In the genomic region with DNA sequence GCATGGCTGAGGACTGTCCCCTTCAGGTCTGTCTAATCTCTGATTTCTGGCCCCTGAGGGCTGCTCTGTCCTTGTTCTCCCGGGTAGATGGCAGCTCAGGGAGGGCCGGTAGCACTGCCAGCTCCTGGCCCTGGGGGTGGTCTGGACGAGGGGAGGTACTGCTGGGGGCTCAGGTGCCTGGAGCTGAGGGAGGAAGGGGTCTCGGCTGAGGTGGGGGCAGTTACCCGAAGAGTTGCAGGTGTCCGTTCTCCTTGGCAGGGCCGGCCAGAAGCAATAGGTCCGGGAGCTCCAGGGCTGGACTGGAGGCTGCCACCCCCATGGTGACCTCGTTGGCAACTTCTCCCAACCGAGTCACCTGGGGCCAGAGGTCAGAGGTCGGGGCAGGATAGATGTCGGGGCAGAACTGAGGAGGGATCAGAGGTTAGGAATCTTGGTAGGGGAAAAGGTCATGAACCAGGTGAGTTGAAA, we compare ENCODE assay signal across 19 cellular contexts. TPM values are rescaled to one million over a fixed set of nuclear protein-coding genes. Genes with fewer than 3 reads are reported as not detected.
DNase-seq lines count a peak whose midpoint lies in the region; ATAC-seq and TF ChIP-seq lines count a peak whose summit lies in the region.
"Had no signal": no experiment of that assay in that cellular context is flagged by ENCODE, and none has a peak within 500 bp of the region (broad histone marks: within the 10 kb centered on the region; RNA-seq: fewer than 3 reads in every experiment).

No MANE protein-coding gene starts in this region.

- intact Hi-C loops in activated CD4-positive, alpha-beta memory T cell treated with anti-CD3 and anti-CD28 coated beads for 36 hours (cut with micrococcal nuclease), result no loop called here
- intact Hi-C loops in posterior vena cava (cut with DNase I), result no loop called here

- POLR2A ChIA-PET in activated CD4-positive, alpha-beta memory T cell treated with anti-CD3 and anti-CD28 coated beads for 36 hours (lab: Charles Lee), result no interaction called here

- DNase-seq in activated T-cell treated with anti-CD3 and anti-CD28 coated beads, Interleukin-2, amount 50 U/mL, for 72 hours, result no peak
- no peak for DNase-seq in activated T-cell treated with anti-CD3 and anti-CD28 coated beads, Interleukin-2, amount 50 U/mL, for 48 hours
- no peak for DNase-seq in activated CD4-positive, alpha-beta memory T cell treated with anti-CD3 and anti-CD28 coated beads for 36 hours
- peak; percentile 5 for DNase-seq in glutamatergic neuron
- DNase-seq in posterior vena cava (ENCODE audit: low spot score), result peak; percentile 76
- DNase-seq in NCI-H187 treated with DMSO at 0.1 percent for 48 hours (lab: John Stamatoyannopoulos, UW), result no peak
- no peak for DNase-seq in NCI-H2029 treated with DMSO at 0.1 percent for 48 hours (lab: John Stamatoyannopoulos, UW)
- DNase-seq: activated T-cell treated with anti-CD3 and anti-CD28 coated beads, Interleukin-2, amount 50 U/mL, for 24 hours; effector CD4-positive, alpha-beta T cell; hypothalamus; left cardiac atrium; NCI-H2029; NCI-H526 treated with DMSO at 0.1 percent for 48 hours; PC-3; SK-N-SH; stimulated activated CD4-positive, alpha-beta T cell treated with anti-CD3 and anti-CD28 coated beads, Interleukin-1b, Interleukin-23, amount 100 ng/mL, for 48 hours; transverse colon had no signal

- CTCF ChIA-PET in activated CD4-positive, alpha-beta memory T cell treated with anti-CD3 and anti-CD28 coated beads for 36 hours (lab: Charles Lee), result interaction anchor here (1.3 to 2.2 kb wide), 3 partner anchors 81 to 123 kb away, joined by 3 to 6 read pairs (median 3); no protein-coding TSS in a partner anchor

- H3K4me1 Mint-ChIP-seq in activated T-cell treated with anti-CD3 and anti-CD28 coated beads, Interleukin-2, amount 50 U/mL, for 72 hours (ENCODE audit: low read depth), result peaks cover 26% of the 10 kb centered on the region
- peaks cover 22% of the 10 kb centered on the region for H3K4me1 Mint-ChIP-seq in activated CD4-positive, alpha-beta memory T cell treated with anti-CD3 and anti-CD28 coated beads for 36 hours (ENCODE audit: low read depth)
- peaks cover 3% of the 10 kb centered on the region for H3K4me1 Mint-ChIP-seq in glutamatergic neuron (ENCODE audit: low read depth, unreplicated experiment)

- H3K27me3 Mint-ChIP-seq in activated T-cell treated with anti-CD3 and anti-CD28 coated beads, Interleukin-2, amount 50 U/mL, for 72 hours (ENCODE audit: low read depth), result no peaks in the 10 kb centered on the region
- H3K27me3 Mint-ChIP-seq in activated CD4-positive, alpha-beta memory T cell treated with anti-CD3 and anti-CD28 coated beads for 36 hours, result no peaks in the 10 kb centered on the region
- peaks cover 14% of the 10 kb centered on the region for H3K27me3 Mint-ChIP-seq in glutamatergic neuron (ENCODE audit: unreplicated experiment)
- H3K27me3 Mint-ChIP-seq: activated T-cell treated with anti-CD3 and anti-CD28 coated beads, Interleukin-2, amount 50 U/mL, for 24 hours had no signal

- H3K4me3 Mint-ChIP-seq in activated T-cell treated with anti-CD3 and anti-CD28 coated beads, Interleukin-2, amount 50 U/mL, for 72 hours, result peak overlapping the region; percentile 31 to 55
- peak overlapping the region; percentile 23 for H3K4me3 Mint-ChIP-seq in activated CD4-positive, alpha-beta memory T cell treated with anti-CD3 and anti-CD28 coated beads for 36 hours
- peak overlapping the region; percentile 74 for H3K4me3 Mint-ChIP-seq in glutamatergic neuron (ENCODE audit: unreplicated experiment)

- no peak for TF ChIP-seq CTCF in glutamatergic neuron (IDR thresholded peaks at IDR 0.05; ENCODE audit: partially characterized antibody, unreplicated experiment)

- no peaks in the 10 kb centered on the region for H3K9me3 Mint-ChIP-seq in activated T-cell treated with anti-CD3 and anti-CD28 coated beads, Interleukin-2, amount 50 U/mL, for 72 hours
- no peaks in the 10 kb centered on the region for H3K9me3 Mint-ChIP-seq in activated CD4-positive, alpha-beta memory T cell treated with anti-CD3 and anti-CD28 coated beads for 36 hours
- peaks cover 15% of the 10 kb centered on the region for H3K9me3 Mint-ChIP-seq in glutamatergic neuron (ENCODE audit: unreplicated experiment)
- H3K9me3 Mint-ChIP-seq: activated T-cell treated with anti-CD3 and anti-CD28 coated beads, Interleukin-2, amount 50 U/mL, for 24 hours had no signal

- ATAC-seq in activated T-cell treated with anti-CD3 and anti-CD28 coated beads, Interleukin-2, amount 50 U/mL, for 72 hours (replicated peaks in 1 of 2), result no peak
- no peak for ATAC-seq in HG02610 (IDR thresholded peaks at IDR 0.05; ENCODE audit: unreplicated experiment)
- ATAC-seq: PC-3 had no signal

- H3K36me3 Mint-ChIP-seq in activated T-cell treated with anti-CD3 and anti-CD28 coated beads, Interleukin-2, amount 50 U/mL, for 72 hours (ENCODE audit: insufficient read depth in 2 of 2), result peaks cover 3 to 7% of the 10 kb centered on the region in 2 donors
- H3K36me3 Mint-ChIP-seq in activated CD4-positive, alpha-beta memory T cell treated with anti-CD3 and anti-CD28 coated beads for 36 hours, result peaks cover 16% of the 10 kb centered on the region
- H3K36me3 Mint-ChIP-seq in glutamatergic neuron (ENCODE audit: unreplicated experiment), result peaks cover 4% of the 10 kb centered on the region

- H3K27ac Mint-ChIP-seq in activated T-cell treated with anti-CD3 and anti-CD28 coated beads, Interleukin-2, amount 50 U/mL, for 72 hours, result peak overlapping the region; percentile 59
- H3K27ac Mint-ChIP-seq in activated CD4-positive, alpha-beta memory T cell treated with anti-CD3 and anti-CD28 coated beads for 36 hours, result no peak overlapping the region
- peak overlapping the region; percentile 81 for H3K27ac Mint-ChIP-seq in glutamatergic neuron (ENCODE audit: unreplicated experiment)

RNA-seq across cellular contexts. Expression of a gene that starts 1.2 kb away (rescaled TPM):
- total RNA-seq in activated T-cell treated with anti-CD3 and anti-CD28 coated beads, Interleukin-2, amount 50 U/mL, for 72 hours, result 10 to 100 TPM; 26.6 to 33.9 TPM
- total RNA-seq in activated CD4-positive, alpha-beta memory T cell treated with anti-CD3 and anti-CD28 coated beads for 36 hours, result 10 to 100 TPM; 37.5 to 37.6 TPM
- total RNA-seq in glutamatergic neuron (ENCODE audit: unreplicated experiment) (98.8 TPM), posterior vena cava (10 to 100 TPM; 60.2 to 87.6 TPM)

RNA-seq across cellular contexts. Expression of a gene that starts 1.5 kb away (rescaled TPM):
- under 1 TPM in 1 of 2 donors, not detected in 1; 0.76 TPM for total RNA-seq in activated T-cell treated with anti-CD3 and anti-CD28 coated beads, Interleukin-2, amount 50 U/mL, for 72 hours
- total RNA-seq in activated CD4-positive, alpha-beta memory T cell treated with anti-CD3 and anti-CD28 coated beads for 36 hours, result under 1 TPM; 0.77 to 0.88 TPM
- total RNA-seq in glutamatergic neuron (ENCODE audit: unreplicated experiment) (5.2 TPM), posterior vena cava (not detected)

RNA-seq across cellular contexts. Expression of a gene that starts 35.9 kb away (rescaled TPM):
- 10 to 100 TPM; 27.6 to 34.0 TPM for total RNA-seq in activated T-cell treated with anti-CD3 and anti-CD28 coated beads, Interleukin-2, amount 50 U/mL, for 72 hours
- total RNA-seq in activated CD4-positive, alpha-beta memory T cell treated with anti-CD3 and anti-CD28 coated beads for 36 hours, result 10 to 100 TPM; 29.5 to 36.2 TPM
- total RNA-seq in glutamatergic neuron (ENCODE audit: unreplicated experiment) (19.1 TPM), posterior vena cava (10 to 100 TPM; 27.5 to 31.7 TPM)

RNA-seq across cellular contexts. Expression of a gene that starts 38.6 kb away (rescaled TPM):
- total RNA-seq in activated T-cell treated with anti-CD3 and anti-CD28 coated beads, Interleukin-2, amount 50 U/mL, for 72 hours, result not detected
- not detected for total RNA-seq in activated CD4-positive, alpha-beta memory T cell treated with anti-CD3 and anti-CD28 coated beads for 36 hours
- total RNA-seq in glutamatergic neuron (ENCODE audit: unreplicated experiment) (not detected), posterior vena cava (not detected)
- total RNA-seq: left cardiac atrium, PC-3, right atrium auricular region, transverse colon had no signal

RNA-seq across cellular contexts. Expression of a gene that starts 42.4 kb away (rescaled TPM):
- 1 to 10 TPM in 1 of 2 donors, under 1 TPM in 1; 0.86 to 1.3 TPM for total RNA-seq in activated T-cell treated with anti-CD3 and anti-CD28 coated beads, Interleukin-2, amount 50 U/mL, for 72 hours
- under 1 TPM; 0.38 to 0.94 TPM for total RNA-seq in activated CD4-positive, alpha-beta memory T cell treated with anti-CD3 and anti-CD28 coated beads for 36 hours
- total RNA-seq in glutamatergic neuron (ENCODE audit: unreplicated experiment), result 0.61 TPM
- total RNA-seq in posterior vena cava, result under 1 TPM in 1 of 2 donors, not detected in 1; 0.05 TPM
- total RNA-seq: left cardiac atrium, PC-3, right atrium auricular region had no signal

Comparison
In these comparisons a context has a peak if more than half of its experiments do, and no peak if none do; other contexts are left out.
1. DNase-seq: peak in glutamatergic neuron (single experiment) and posterior vena cava (single experiment); none in activated T-cell treated with anti-CD3 and anti-CD28 coated beads, Interleukin-2, amount 50 U/mL, for 72 hours (0 of 2), activated T-cell treated with anti-CD3 and anti-CD28 coated beads, Interleukin-2, amount 50 U/mL, for 48 hours (0 of 2), activated CD4-positive, alpha-beta memory T cell treated with anti-CD3 and anti-CD28 coated beads for 36 hours (single experiment), NCI-H187 treated with DMSO at 0.1 percent for 48 hours (single experiment) and NCI-H2029 treated with DMSO at 0.1 percent for 48 hours (single experiment).
2. H3K4me3 Mint-ChIP-seq: peak in every context shown above with its lines; median percentile 74 in glutamatergic neuron; 43 in activated T-cell treated with anti-CD3 and anti-CD28 coated beads, Interleukin-2, amount 50 U/mL, for 72 hours; 23 in activated CD4-positive, alpha-beta memory T cell treated with anti-CD3 and anti-CD28 coated beads for 36 hours.